ENCODE assay signal across 16 cellular contexts in the genomic region with DNA sequence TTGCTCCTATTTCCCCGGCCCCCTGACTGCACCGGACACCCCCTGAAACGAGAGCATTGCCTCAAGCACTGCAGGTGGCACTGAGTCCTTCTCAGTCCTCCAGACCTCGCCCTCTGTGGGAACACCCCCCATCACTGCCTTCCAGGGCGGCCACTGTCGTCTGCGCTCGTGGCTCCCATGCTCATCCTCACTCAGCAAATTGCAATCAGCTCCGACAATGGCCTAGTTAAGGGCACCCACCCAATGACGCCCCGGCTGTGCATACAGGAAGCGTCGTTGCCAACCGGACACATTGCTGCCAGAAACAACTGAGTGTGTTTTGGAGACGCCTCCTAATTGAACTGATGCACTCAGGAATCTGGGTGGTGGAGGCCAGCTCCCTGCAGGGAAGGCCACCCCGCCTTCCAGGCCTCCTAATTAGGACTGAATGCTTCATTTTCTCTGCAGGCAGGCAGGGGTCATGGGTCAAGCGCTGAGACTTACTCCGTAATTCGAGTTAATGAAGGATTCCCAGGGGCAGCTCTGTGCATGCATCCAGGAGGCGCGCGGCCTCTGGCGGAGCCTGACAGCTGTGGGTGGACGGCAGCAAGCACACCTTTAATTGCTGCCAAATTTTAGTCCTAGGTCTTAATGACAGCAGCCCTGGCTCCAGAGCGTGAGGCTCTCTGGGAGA.
DNase-seq lines count a peak whose midpoint lies in the region; ATAC-seq and TF ChIP-seq lines count a peak whose summit lies in the region.
"Had no signal": no experiment of that assay in that cellular context is flagged by ENCODE, and none has a peak within 500 bp of the region (broad histone marks: within the 10 kb centered on the region; RNA-seq: fewer than 3 reads in every experiment).

No MANE protein-coding gene starts in this region.

- ATAC-seq in Right ventricle myocardium superior (ENCODE audit: poor library complexity) (no peak), heart right ventricle (no peak), RWPE2 (ENCODE audit: low read depth) (no peak), aorta (ENCODE audit: low FRiP score) (no peak), GM21717 (IDR thresholded peaks at IDR 0.05; ENCODE audit: unreplicated experiment) (no peak), HG03280 (IDR thresholded peaks at IDR 0.05; ENCODE audit: unreplicated experiment) (no peak)
- ATAC-seq: natural killer cell treated with Interleukin-12 subunit alpha and Interleukin-12 subunit beta and Interleukin-15 and Interleukin-18, amount 100 ng/mL, for 72 hours had no signal

- H3K9me3 ChIP-seq in heart right ventricle (no peaks in the 10 kb centered on the region), RWPE2 (ENCODE audit: severe bottlenecking) (no peaks in the 10 kb centered on the region), aorta (ENCODE audit: control insufficient read depth, low read length) (no peaks in the 10 kb centered on the region)
- H3K9me3 ChIP-seq: tibial nerve had no signal

- DNase-seq in Right ventricle myocardium superior (peak; percentile 40), heart right ventricle (no peak), RWPE2 (ENCODE audit: low spot score) (peak; percentile 24), neural crest cell (ENCODE audit: low read depth, low spot score) (no peak), aorta (peak; percentile 37 to 72), glomerular visceral epithelial cell (ENCODE audit: extremely low spot score) (no peak)
- DNase-seq: activated CD4-positive, alpha-beta T cell treated with anti-CD3 and anti-CD28 coated beads for 48 hours; CD4-positive, CD25-positive, alpha-beta regulatory T cell; DMS79 treated with DMSO at 0.1 percent for 48 hours; NCI-H1930; stimulated activated naive CD4-positive, alpha-beta T cell had no signal

- H3K36me3 ChIP-seq in heart right ventricle (no peaks in the 10 kb centered on the region), RWPE2 (ENCODE audit: low read depth) (no peaks in the 10 kb centered on the region), aorta (ENCODE audit: control insufficient read depth in 1 of 2, insufficient read depth in 2 of 2, low read length in 1 of 2) (no peaks in the 10 kb centered on the region)
- H3K36me3 ChIP-seq: tibial nerve had no signal

- H3K9me3 Mint-ChIP-seq in neural crest cell = no peaks in the 10 kb centered on the region
- H3K9me3 Mint-ChIP-seq: CD4-positive, CD25-positive, alpha-beta regulatory T cell; central memory CD8-positive, alpha-beta T cell; natural killer cell treated with Interleukin-12 subunit alpha and Interleukin-12 subunit beta and Interleukin-15 and Interleukin-18, amount 100 ng/mL, for 72 hours had no signal

- H3K4me1 ChIP-seq in heart right ventricle (peaks cover 4 to 14% (median 11%) of the 10 kb centered on the region in 9 donors), RWPE2 (ENCODE audit: insufficient read depth, poor library complexity, severe bottlenecking) (no peaks in the 10 kb centered on the region), aorta (ENCODE audit: control insufficient read depth in 1 of 2, insufficient read depth in 2 of 2, low read length in 2 of 2) (no peaks in the 10 kb centered on the region)

- peaks cover 32% of the 10 kb centered on the region for H3K27me3 Mint-ChIP-seq in neural crest cell (ENCODE audit: low read depth)
- H3K27me3 Mint-ChIP-seq: CD4-positive, CD25-positive, alpha-beta regulatory T cell; central memory CD8-positive, alpha-beta T cell; natural killer cell treated with Interleukin-12 subunit alpha and Interleukin-12 subunit beta and Interleukin-15 and Interleukin-18, amount 100 ng/mL, for 72 hours had no signal

- no peak overlapping the region for H3K4me3 ChIP-seq in heart right ventricle
- no peak overlapping the region for H3K4me3 ChIP-seq in RWPE2 (ENCODE audit: severe bottlenecking)
- no peak overlapping the region for H3K4me3 ChIP-seq in aorta (ENCODE audit: low read length in 2 of 2)
- H3K4me3 ChIP-seq: tibial nerve had no signal

- 49 to 54% methylated on average over 25 of the region's 25 CpGs for WGBS in heart right ventricle, 2 donors
- 40 to 46% methylated on average over 25 of the region's 25 CpGs for WGBS in aorta, 2 donors

- peak overlapping the region; percentile 67 for H3K27ac Mint-ChIP-seq in neural crest cell (ENCODE audit: unreplicated experiment)
- H3K27ac Mint-ChIP-seq: CD4-positive, CD25-positive, alpha-beta regulatory T cell had no signal

- H3K27me3 ChIP-seq in heart right ventricle = peaks cover 0 to 9% (median 0%) of the 10 kb centered on the region in 7 donors
- no peaks in the 10 kb centered on the region for H3K27me3 ChIP-seq in RWPE2 (ENCODE audit: insufficient read depth, poor library complexity, severe bottlenecking)
- no peaks in the 10 kb centered on the region for H3K27me3 ChIP-seq in aorta (ENCODE audit: control insufficient read depth in 1 of 2, insufficient read depth in 2 of 2, low read length in 1 of 2)
- H3K27me3 ChIP-seq: tibial nerve had no signal

- H3K4me3 Mint-ChIP-seq in neural crest cell = peak overlapping the region; percentile 41
- H3K4me3 Mint-ChIP-seq: CD4-positive, CD25-positive, alpha-beta regulatory T cell; central memory CD8-positive, alpha-beta T cell; natural killer cell treated with Interleukin-12 subunit alpha and Interleukin-12 subunit beta and Interleukin-15 and Interleukin-18, amount 100 ng/mL, for 72 hours had no signal

- intact Hi-C loops in Right ventricle myocardium superior (cut with DNase I) (no loop called here), heart right ventricle (cut with DNase I) (no loop called here), aorta (cut with DNase I) (no loop called here)

- peaks cover 22% of the 10 kb centered on the region for H3K4me1 Mint-ChIP-seq in neural crest cell

- H3K27ac ChIP-seq in heart right ventricle (no peak overlapping the region), RWPE2 (ENCODE audit: poor library complexity, severe bottlenecking) (no peak overlapping the region), aorta (ENCODE audit: low read depth in 1 of 2, low read length in 2 of 2) (no peak overlapping the region)
- H3K27ac ChIP-seq: tibial nerve had no signal

- TF ChIP-seq CTCF in heart right ventricle (IDR thresholded peaks at IDR 0.05) (no peak), RWPE2 (IDR thresholded peaks at IDR 0.05; ENCODE audit: poor library complexity, severe bottlenecking) (no peak), neural crest cell (conservative IDR thresholded peaks at IDR 0.05) (no peak)

- H3K36me3 Mint-ChIP-seq in neural crest cell (ENCODE audit: low read depth) = no peaks in the 10 kb centered on the region
- H3K36me3 Mint-ChIP-seq: natural killer cell treated with Interleukin-12 subunit alpha and Interleukin-12 subunit beta and Interleukin-15 and Interleukin-18, amount 100 ng/mL, for 72 hours had no signal

Comparison
In these comparisons a context has a peak if more than half of its experiments do, and no peak if none do; other contexts are left out.
1. DNase-seq: peak in Right ventricle myocardium superior (single experiment), RWPE2 (single experiment) and aorta (2 of 2); none in heart right ventricle (0 of 2), neural crest cell (single experiment) and glomerular visceral epithelial cell (single experiment).